1 cellular context compared by ENCODE assay signal in the genomic region with DNA sequence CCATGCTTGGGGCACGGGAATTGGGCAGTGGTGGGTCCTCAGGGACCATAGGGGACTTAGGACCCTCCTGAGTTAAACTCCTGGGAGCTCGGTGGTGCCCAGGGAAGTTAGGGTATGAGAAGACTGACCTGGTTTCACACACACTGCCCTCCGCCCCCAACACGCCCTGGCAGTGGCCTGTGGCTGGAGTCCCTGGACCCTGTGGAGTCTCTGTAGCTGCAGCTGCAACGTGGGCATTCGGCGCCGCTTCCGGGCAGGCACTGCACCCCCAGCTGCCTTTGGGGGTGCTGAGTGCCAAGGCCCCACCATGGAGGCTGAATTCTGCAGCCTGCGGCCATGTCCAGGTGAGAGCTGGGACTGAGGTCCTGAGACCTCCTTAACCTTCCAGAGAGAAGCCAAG.
TF ChIP-seq lines count a peak whose summit lies in the region.

No MANE protein-coding gene starts in this region.

TF ChIP-seq in H1, 55 proteins besides CTCF, POLR2A, EP300 and RAD21:
- TF ChIP-seq, protein P1, sequence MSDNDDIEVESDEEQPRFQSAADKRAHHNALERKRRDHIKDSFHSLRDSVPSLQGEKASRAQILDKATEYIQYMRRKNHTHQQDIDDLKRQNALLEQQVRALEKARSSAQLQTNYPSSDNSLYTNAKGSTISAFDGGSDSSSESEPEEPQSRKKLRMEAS (IDR thresholded peaks at IDR 0.05), result no peak
- TF ChIP-seq POU5F1 (IDR thresholded peaks at IDR 0.05; ENCODE audit: low read depth, low read length) (no peak), YY1 (IDR thresholded peaks at IDR 0.05; ENCODE audit: low read depth, low read length) (no peak), GABPA (IDR thresholded peaks at IDR 0.05; ENCODE audit: borderline replicate concordance, insufficient read depth, low read length) (no peak), HDAC2 (IDR thresholded peaks at IDR 0.05; ENCODE audit: borderline replicate concordance in 1 of 2, low read depth in 2 of 2, low read length in 2 of 2) (no peak), KDM4A (IDR thresholded peaks at IDR 0.05; ENCODE audit: low read depth, low read length, severe bottlenecking) (no peak), SUZ12 (IDR thresholded peaks at IDR 0.05; ENCODE audit: low read length) (no peak), KDM1A (IDR thresholded peaks at IDR 0.05; ENCODE audit: borderline replicate concordance, low read length) (no peak)
- TF ChIP-seq, protein P2, sequence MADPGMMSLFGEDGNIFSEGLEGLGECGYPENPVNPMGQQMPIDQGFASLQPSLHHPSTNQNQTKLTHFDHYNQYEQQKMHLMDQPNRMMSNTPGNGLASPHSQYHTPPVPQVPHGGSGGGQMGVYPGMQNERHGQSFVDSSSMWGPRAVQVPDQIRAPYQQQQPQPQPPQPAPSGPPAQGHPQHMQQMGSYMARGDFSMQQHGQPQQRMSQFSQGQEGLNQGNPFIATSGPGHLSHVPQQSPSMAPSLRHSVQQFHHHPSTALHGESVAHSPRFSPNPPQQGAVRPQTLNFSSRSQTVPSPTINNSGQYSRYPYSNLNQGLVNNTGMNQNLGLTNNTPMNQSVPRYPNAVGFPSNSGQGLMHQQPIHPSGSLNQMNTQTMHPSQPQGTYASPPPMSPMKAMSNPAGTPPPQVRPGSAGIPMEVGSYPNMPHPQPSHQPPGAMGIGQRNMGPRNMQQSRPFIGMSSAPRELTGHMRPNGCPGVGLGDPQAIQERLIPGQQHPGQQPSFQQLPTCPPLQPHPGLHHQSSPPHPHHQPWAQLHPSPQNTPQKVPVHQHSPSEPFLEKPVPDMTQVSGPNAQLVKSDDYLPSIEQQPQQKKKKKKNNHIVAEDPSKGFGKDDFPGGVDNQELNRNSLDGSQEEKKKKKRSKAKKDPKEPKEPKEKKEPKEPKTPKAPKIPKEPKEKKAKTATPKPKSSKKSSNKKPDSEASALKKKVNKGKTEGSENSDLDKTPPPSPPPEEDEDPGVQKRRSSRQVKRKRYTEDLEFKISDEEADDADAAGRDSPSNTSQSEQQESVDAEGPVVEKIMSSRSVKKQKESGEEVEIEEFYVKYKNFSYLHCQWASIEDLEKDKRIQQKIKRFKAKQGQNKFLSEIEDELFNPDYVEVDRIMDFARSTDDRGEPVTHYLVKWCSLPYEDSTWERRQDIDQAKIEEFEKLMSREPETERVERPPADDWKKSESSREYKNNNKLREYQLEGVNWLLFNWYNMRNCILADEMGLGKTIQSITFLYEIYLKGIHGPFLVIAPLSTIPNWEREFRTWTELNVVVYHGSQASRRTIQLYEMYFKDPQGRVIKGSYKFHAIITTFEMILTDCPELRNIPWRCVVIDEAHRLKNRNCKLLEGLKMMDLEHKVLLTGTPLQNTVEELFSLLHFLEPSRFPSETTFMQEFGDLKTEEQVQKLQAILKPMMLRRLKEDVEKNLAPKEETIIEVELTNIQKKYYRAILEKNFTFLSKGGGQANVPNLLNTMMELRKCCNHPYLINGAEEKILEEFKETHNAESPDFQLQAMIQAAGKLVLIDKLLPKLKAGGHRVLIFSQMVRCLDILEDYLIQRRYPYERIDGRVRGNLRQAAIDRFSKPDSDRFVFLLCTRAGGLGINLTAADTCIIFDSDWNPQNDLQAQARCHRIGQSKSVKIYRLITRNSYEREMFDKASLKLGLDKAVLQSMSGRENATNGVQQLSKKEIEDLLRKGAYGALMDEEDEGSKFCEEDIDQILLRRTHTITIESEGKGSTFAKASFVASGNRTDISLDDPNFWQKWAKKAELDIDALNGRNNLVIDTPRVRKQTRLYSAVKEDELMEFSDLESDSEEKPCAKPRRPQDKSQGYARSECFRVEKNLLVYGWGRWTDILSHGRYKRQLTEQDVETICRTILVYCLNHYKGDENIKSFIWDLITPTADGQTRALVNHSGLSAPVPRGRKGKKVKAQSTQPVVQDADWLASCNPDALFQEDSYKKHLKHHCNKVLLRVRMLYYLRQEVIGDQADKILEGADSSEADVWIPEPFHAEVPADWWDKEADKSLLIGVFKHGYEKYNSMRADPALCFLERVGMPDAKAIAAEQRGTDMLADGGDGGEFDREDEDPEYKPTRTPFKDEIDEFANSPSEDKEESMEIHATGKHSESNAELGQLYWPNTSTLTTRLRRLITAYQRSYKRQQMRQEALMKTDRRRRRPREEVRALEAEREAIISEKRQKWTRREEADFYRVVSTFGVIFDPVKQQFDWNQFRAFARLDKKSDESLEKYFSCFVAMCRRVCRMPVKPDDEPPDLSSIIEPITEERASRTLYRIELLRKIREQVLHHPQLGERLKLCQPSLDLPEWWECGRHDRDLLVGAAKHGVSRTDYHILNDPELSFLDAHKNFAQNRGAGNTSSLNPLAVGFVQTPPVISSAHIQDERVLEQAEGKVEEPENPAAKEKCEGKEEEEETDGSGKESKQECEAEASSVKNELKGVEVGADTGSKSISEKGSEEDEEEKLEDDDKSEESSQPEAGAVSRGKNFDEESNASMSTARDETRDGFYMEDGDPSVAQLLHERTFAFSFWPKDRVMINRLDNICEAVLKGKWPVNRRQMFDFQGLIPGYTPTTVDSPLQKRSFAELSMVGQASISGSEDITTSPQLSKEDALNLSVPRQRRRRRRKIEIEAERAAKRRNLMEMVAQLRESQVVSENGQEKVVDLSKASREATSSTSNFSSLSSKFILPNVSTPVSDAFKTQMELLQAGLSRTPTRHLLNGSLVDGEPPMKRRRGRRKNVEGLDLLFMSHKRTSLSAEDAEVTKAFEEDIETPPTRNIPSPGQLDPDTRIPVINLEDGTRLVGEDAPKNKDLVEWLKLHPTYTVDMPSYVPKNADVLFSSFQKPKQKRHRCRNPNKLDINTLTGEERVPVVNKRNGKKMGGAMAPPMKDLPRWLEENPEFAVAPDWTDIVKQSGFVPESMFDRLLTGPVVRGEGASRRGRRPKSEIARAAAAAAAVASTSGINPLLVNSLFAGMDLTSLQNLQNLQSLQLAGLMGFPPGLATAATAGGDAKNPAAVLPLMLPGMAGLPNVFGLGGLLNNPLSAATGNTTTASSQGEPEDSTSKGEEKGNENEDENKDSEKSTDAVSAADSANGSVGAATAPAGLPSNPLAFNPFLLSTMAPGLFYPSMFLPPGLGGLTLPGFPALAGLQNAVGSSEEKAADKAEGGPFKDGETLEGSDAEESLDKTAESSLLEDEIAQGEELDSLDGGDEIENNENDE (IDR thresholded peaks at IDR 0.05; ENCODE audit: insufficient replicate concordance, low read length), result no peak
- TF ChIP-seq, protein P3, sequence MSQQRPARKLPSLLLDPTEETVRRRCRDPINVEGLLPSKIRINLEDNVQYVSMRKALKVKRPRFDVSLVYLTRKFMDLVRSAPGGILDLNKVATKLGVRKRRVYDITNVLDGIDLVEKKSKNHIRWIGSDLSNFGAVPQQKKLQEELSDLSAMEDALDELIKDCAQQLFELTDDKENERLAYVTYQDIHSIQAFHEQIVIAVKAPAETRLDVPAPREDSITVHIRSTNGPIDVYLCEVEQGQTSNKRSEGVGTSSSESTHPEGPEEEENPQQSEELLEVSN (IDR thresholded peaks at IDR 0.05), result no peak
